ENCODE assay signal across 13 cellular contexts in genomic region chr20:36542516-36543186, GRCh38. TPM values are rescaled to one million over a fixed set of nuclear protein-coding genes. Genes with fewer than 3 reads are reported as not detected.
DNase-seq lines count a peak whose midpoint lies in the region; ATAC-seq and TF ChIP-seq lines count a peak whose summit lies in the region.
"Had no signal": no experiment of that assay in that cellular context is flagged by ENCODE, and none has a peak within 500 bp of the region (broad histone marks: within the 10 kb centered on the region; RNA-seq: fewer than 3 reads in every experiment).

No MANE protein-coding gene starts in this region.

- peaks cover 48% of the 10 kb centered on the region for H3K4me1 Mint-ChIP-seq in HFFc6 (ENCODE audit: low read depth)
- H3K4me1 Mint-ChIP-seq in activated T-cell treated with anti-CD3 and anti-CD28 coated beads, Interleukin-2, amount 50 U/mL, for 24 hours (ENCODE audit: low read depth) = peaks cover 1% of the 10 kb centered on the region

- H3K4me3 Mint-ChIP-seq in HFFc6 = peak overlapping the region; percentile 93
- H3K4me3 Mint-ChIP-seq in activated T-cell treated with anti-CD3 and anti-CD28 coated beads, Interleukin-2, amount 50 U/mL, for 24 hours = no peak overlapping the region

- peak overlapping the region; percentile 90 for H3K27ac Mint-ChIP-seq in HFFc6
- H3K27ac Mint-ChIP-seq in activated T-cell treated with anti-CD3 and anti-CD28 coated beads, Interleukin-2, amount 50 U/mL, for 24 hours = no peak overlapping the region
- no peak overlapping the region for H3K27ac Mint-ChIP-seq in activated naive CD4-positive, alpha-beta T cell treated with anti-CD3 and anti-CD28 coated beads, Interleukin-2, amount 50 U/mL, for 72 hours

- H3K27ac ChIP-seq in coronary artery = peak overlapping the region; percentile 98 to 99
- H3K27ac ChIP-seq in mesodermal cell (ENCODE audit: low read depth, low read length, severe bottlenecking) = no peak overlapping the region
- H3K27ac ChIP-seq in temporal lobe (ENCODE audit: low read depth, low read length) = peak overlapping the region; percentile 45
- H3K27ac ChIP-seq: foreskin keratinocyte, HL-60, SK-N-MC had no signal

- no peak for ATAC-seq in activated naive CD4-positive, alpha-beta T cell treated with anti-CD3 and anti-CD28 coated beads, Interleukin-2, amount 50 U/mL, for 72 hours
- no peak for ATAC-seq in HG03025 (IDR thresholded peaks at IDR 0.05; ENCODE audit: low FRiP score, unreplicated experiment)

- peaks cover 44% of the 10 kb centered on the region for H3K36me3 ChIP-seq in mesodermal cell (ENCODE audit: control insufficient read depth, insufficient read depth, low read length)

- H3K4me3 ChIP-seq in coronary artery (peak overlapping the region; percentile 84), mesodermal cell (ENCODE audit: extremely low read depth, insufficient read depth, low read length, poor library complexity, severe bottlenecking) (peak overlapping the region; percentile 75)
- H3K4me3 ChIP-seq: SK-N-MC had no signal

- peaks cover 34% of the 10 kb centered on the region for H3K4me1 ChIP-seq in mesodermal cell (ENCODE audit: control insufficient read depth, insufficient read depth, low read length, poor library complexity, severe bottlenecking)
- H3K4me1 ChIP-seq: foreskin keratinocyte had no signal

- H3K36me3 Mint-ChIP-seq in HFFc6 (ENCODE audit: low read depth) = peaks cover 22% of the 10 kb centered on the region
- H3K36me3 Mint-ChIP-seq in activated T-cell treated with anti-CD3 and anti-CD28 coated beads, Interleukin-2, amount 50 U/mL, for 24 hours (ENCODE audit: low read depth) = no peaks in the 10 kb centered on the region
- no peaks in the 10 kb centered on the region for H3K36me3 Mint-ChIP-seq in activated naive CD4-positive, alpha-beta T cell treated with anti-CD3 and anti-CD28 coated beads, Interleukin-2, amount 50 U/mL, for 72 hours

- WGBS in mesodermal cell (ENCODE audit: insufficient coverage in 2 of 2), 2 experiments = 81 to 94% methylated on average over 6 to 10 of the region's 10 CpGs

- peaks cover 3% of the 10 kb centered on the region; the same call in 1 of the 2 replicates for H3K27me3 Mint-ChIP-seq in HFFc6 (ENCODE audit: insufficient read depth)
- H3K27me3 Mint-ChIP-seq in activated T-cell treated with anti-CD3 and anti-CD28 coated beads, Interleukin-2, amount 50 U/mL, for 24 hours = peaks cover 4% of the 10 kb centered on the region

- no peaks in the 10 kb centered on the region for H3K9me3 ChIP-seq in mesodermal cell (ENCODE audit: control insufficient read depth, low read length)

- DNase-seq in HFFc6 = no peak
- DNase-seq in coronary artery (ENCODE audit: low spot score) = no peak
- no peak for DNase-seq in activated T-cell treated with anti-CD3 and anti-CD28 coated beads, Interleukin-2, amount 50 U/mL, for 24 hours
- no peak for DNase-seq in activated naive CD4-positive, alpha-beta T cell treated with anti-CD3 and anti-CD28 coated beads, Interleukin-2, amount 50 U/mL, for 72 hours (ENCODE audit: low spot score in 2 of 2)
- DNase-seq in AG08395 (ENCODE audit: low spot score) = no peak
- DNase-seq: DMS79 treated with DMSO at 0.1 percent for 48 hours, foreskin keratinocyte, NCI-H2081 had no signal

- H3K9me3 Mint-ChIP-seq in HFFc6 = no peaks in the 10 kb centered on the region
- H3K9me3 Mint-ChIP-seq in activated T-cell treated with anti-CD3 and anti-CD28 coated beads, Interleukin-2, amount 50 U/mL, for 24 hours = no peaks in the 10 kb centered on the region
- H3K9me3 Mint-ChIP-seq in activated naive CD4-positive, alpha-beta T cell treated with anti-CD3 and anti-CD28 coated beads, Interleukin-2, amount 50 U/mL, for 72 hours = no peaks in the 10 kb centered on the region

- TF ChIP-seq CTCF in HFFc6 (IDR thresholded peaks at IDR 0.05) = no peak
- TF ChIP-seq CTCF in coronary artery (IDR thresholded peaks at IDR 0.05) = no peak

RNA-seq across cellular contexts. Expression of gene MYL9, which starts 1.3 kb away (rescaled TPM):
- total RNA-seq in HFFc6 (2021; fragmentation: NEBNext Ultra II Directional; extraction: Animal tissue kit (Norgen Biotek cat#: 25700)) = 1,000 to 10,000 TPM; 1,181 to 1,631 (median 1,227) TPM
- 294 TPM for polyA plus RNA-seq in mesodermal cell (2013, experiment 1 of 2)
- 219 TPM for polyA plus RNA-seq in mesodermal cell (2013, experiment 2 of 2)
- 0.49 TPM for total RNA-seq in temporal lobe
- under 1 TPM; 0.57 to 0.95 TPM for total RNA-seq in activated naive CD4-positive, alpha-beta T cell treated with anti-CD3 and anti-CD28 coated beads, Interleukin-2, amount 50 U/mL, for 72 hours

RNA-seq across cellular contexts. Expression of gene TGIF2, which starts 30.7 kb away (rescaled TPM):
- 10 to 100 TPM in 1 of 6 experiments, 1 to 10 TPM in 5; 5.5 to 12.0 (median 7.7) TPM for total RNA-seq in HFFc6 (2021; fragmentation: NEBNext Ultra II Directional; extraction: Animal tissue kit (Norgen Biotek cat#: 25700))
- 19.9 TPM for polyA plus RNA-seq in mesodermal cell (2013, experiment 1 of 2)
- polyA plus RNA-seq in mesodermal cell (2013, experiment 2 of 2) = 18.1 TPM
- 4.2 TPM for total RNA-seq in temporal lobe
- 10 to 100 TPM; 33.7 to 52.6 TPM for total RNA-seq in activated naive CD4-positive, alpha-beta T cell treated with anti-CD3 and anti-CD28 coated beads, Interleukin-2, amount 50 U/mL, for 72 hours

Comparison
In these comparisons a context has a peak if more than half of its experiments do, and no peak if none do; other contexts are left out.
1. RNA of gene MYL9, which starts 1.3 kb away (total RNA-seq): 1,181 to 1,631 TPM in HFFc6; 0.57 to 0.95 TPM in activated naive CD4-positive, alpha-beta T cell treated with anti-CD3 and anti-CD28 coated beads, Interleukin-2, amount 50 U/mL, for 72 hours and 0.49 TPM in temporal lobe (single experiment); every median in the first group is over 100 times any median in the second.